ENCODE assay signal across 8 cellular contexts in genomic region chr18:46174317-46175039, GRCh38.
A peak's percentile ranks its signal among the peaks of the same experiment; 100 is the strongest.
DNase-seq lines count a peak whose midpoint lies in the region; ATAC-seq and TF ChIP-seq lines count a peak whose summit lies in the region.

No MANE protein-coding gene starts in this region.

- ATAC-seq in HG03095 (IDR thresholded peaks at IDR 0.05; ENCODE audit: unreplicated experiment) = peak; percentile 22

- peaks cover 41% of the 10 kb centered on the region for H3K4me1 Mint-ChIP-seq in activated naive CD8-positive, alpha-beta T cell (ENCODE audit: low read depth)

- H3K4me3 Mint-ChIP-seq in activated naive CD8-positive, alpha-beta T cell = peak overlapping the region; percentile 97

- H3K4me3 ChIP-seq in SJSA1 = peak overlapping the region; percentile 80
- peak overlapping the region; percentile 100 for H3K4me3 ChIP-seq in left ventricle myocardium inferior

- DNase-seq in NCI-H2081 (lab: John Stamatoyannopoulos, UW) (peak; percentile 3 to 6), NCI-H2081 treated with DMSO at 0.1 percent for 48 hours (lab: John Stamatoyannopoulos, UW) (no peak), SJSA1 (ENCODE audit: low read depth in 1 of 2, low spot score in 2 of 2) (peak; percentile 45 to 50), left ventricle myocardium inferior (peak; percentile 29), retina (peak; percentile 76), NCI-H1048 (lab: John Stamatoyannopoulos, UW) (no peak)

- H3K27me3 ChIP-seq in SJSA1 (replicated peaks) (no peaks in the 10 kb centered on the region), left ventricle myocardium inferior (ENCODE audit: low read depth) (no peaks in the 10 kb centered on the region)

- peak overlapping the region; percentile 48 for H3K27ac ChIP-seq in SJSA1
- peak overlapping the region; percentile 93 for H3K27ac ChIP-seq in left ventricle myocardium inferior (replicated peaks)

- H3K4me1 ChIP-seq in SJSA1 (replicated peaks) (peaks cover 8% of the 10 kb centered on the region), left ventricle myocardium inferior (peaks cover 57% of the 10 kb centered on the region)

- peak overlapping the region; percentile 99 for H3K27ac Mint-ChIP-seq in activated naive CD8-positive, alpha-beta T cell

- H3K36me3 Mint-ChIP-seq in activated naive CD8-positive, alpha-beta T cell = peaks cover 4% of the 10 kb centered on the region

- TF ChIP-seq CTCF in left ventricle myocardium inferior (IDR thresholded peaks at IDR 0.05; ENCODE audit: borderline replicate concordance) = no peak

- no peaks in the 10 kb centered on the region for H3K27me3 Mint-ChIP-seq in activated naive CD8-positive, alpha-beta T cell

- intact Hi-C loops in left ventricle myocardium inferior (cut with micrococcal nuclease) = no loop called here

- H3K9me3 ChIP-seq in SJSA1 (replicated peaks) (no peaks in the 10 kb centered on the region), left ventricle myocardium inferior (replicated peaks) (no peaks in the 10 kb centered on the region)

- no peaks in the 10 kb centered on the region for H3K9me3 Mint-ChIP-seq in activated naive CD8-positive, alpha-beta T cell (ENCODE audit: low read depth)

- H3K36me3 ChIP-seq in SJSA1 (peaks cover 8% of the 10 kb centered on the region), left ventricle myocardium inferior (no peaks in the 10 kb centered on the region)

Comparison
In these comparisons a context has a peak if more than half of its experiments do, and no peak if none do; other contexts are left out.
1. DNase-seq: peak in NCI-H2081 (2 of 2), SJSA1 (2 of 2), left ventricle myocardium inferior (single experiment) and retina (single experiment); none in NCI-H2081 treated with DMSO at 0.1 percent for 48 hours (single experiment) and NCI-H1048 (single experiment).